14 cellular contexts compared by ENCODE assay signal in genomic region chr3:80233576-80233975, GRCh38.
DNase-seq lines count a peak whose midpoint lies in the region; ATAC-seq, FAIRE-seq and TF ChIP-seq lines count a peak whose summit lies in the region.
"Had no signal": no experiment of that assay in that cellular context is flagged by ENCODE, and none has a peak within 500 bp of the region (broad histone marks: within the 10 kb centered on the region; RNA-seq: fewer than 3 reads in every experiment).

No MANE protein-coding gene starts in this region.

- H3K4me3 ChIP-seq in GM23248 (no peak overlapping the region), PC-3 (ENCODE audit: low read length) (peak overlapping the region; percentile 6; the same call in 1 of the 2 replicates), epithelial cell of esophagus (ENCODE audit: low read length) (no peak overlapping the region), osteoblast (ENCODE audit: insufficient read depth, low read length) (no peak overlapping the region), pancreas (no peak overlapping the region), Peyer's patch (no peak overlapping the region)

- H3K4me1 ChIP-seq in GM23248 (ENCODE audit: insufficient read depth) (no peaks in the 10 kb centered on the region), PC-3 (ENCODE audit: insufficient read depth, low read length) (peaks cover 30% of the 10 kb centered on the region), osteoblast (ENCODE audit: insufficient read depth, low read length) (peaks cover 7% of the 10 kb centered on the region), pancreas (no peaks in the 10 kb centered on the region), Peyer's patch (no peaks in the 10 kb centered on the region)
- H3K4me1 ChIP-seq: BE2C had no signal

- intact Hi-C loops in PC-3 (cut with micrococcal nuclease) (loop anchor here (5.0 kb wide), 2 partner anchors 49 to 454 kb away; no protein-coding TSS in a partner anchor), pancreas (cut with DNase I) (no loop called here)

- CTCF ChIA-PET in PC-3 (lab: Charles Lee): interaction anchor here (0.6 kb wide), 1 partner anchor 133 kb away, joined by 3 read pairs; no protein-coding TSS in a partner anchor

- no peak for TF ChIP-seq POLR2A in Peyer's patch (IDR thresholded peaks at IDR 0.05)

- H3K9me2 ChIP-seq in GM23248 (ENCODE audit: insufficient read depth) (no peaks in the 10 kb centered on the region), PC-3 (replicated peaks; ENCODE audit: low read length) (no peaks in the 10 kb centered on the region)

- POLR2A ChIA-PET in PC-3 (lab: Charles Lee; ENCODE audit: unreplicated experiment): no interaction called here

- 19 to 28% methylated on average over 2 of the region's 2 CpGs for WGBS in GM23248 (ENCODE audit: low coverage in 1 of 2, low lambda C conversion rate in 2 of 2, missing lambda C conversion rate in 2 of 2), 2 experiments
- WGBS in pancreas, 2 donors: 48 to 60% methylated on average over 2 of the region's 2 CpGs

- no peaks in the 10 kb centered on the region for H3K9me3 ChIP-seq in GM23248 (ENCODE audit: low read depth)
- H3K9me3 ChIP-seq in PC-3 (ENCODE audit: low read length): no peaks in the 10 kb centered on the region
- H3K9me3 ChIP-seq in osteoblast (ENCODE audit: low read depth, low read length): no peaks in the 10 kb centered on the region
- no peaks in the 10 kb centered on the region for H3K9me3 ChIP-seq in pancreas
- H3K9me3 ChIP-seq in Peyer's patch: no peaks in the 10 kb centered on the region
- H3K9me3 ChIP-seq: BE2C had no signal

- H3K79me2 ChIP-seq in GM23248 (ENCODE audit: insufficient read depth): no peaks in the 10 kb centered on the region
- H3K79me2 ChIP-seq in PC-3 (ENCODE audit: low read length): no peaks in the 10 kb centered on the region
- H3K79me2 ChIP-seq in osteoblast (ENCODE audit: insufficient read depth, low read length): no peaks in the 10 kb centered on the region

- in situ Hi-C loops in GM23248 (cut with MboI): no loop called here

- H3K9ac ChIP-seq in GM23248 (no peak overlapping the region), PC-3 (ENCODE audit: low read length) (peak overlapping the region; percentile 34)

- TF ChIP-seq CTCF in PC-3 (conservative IDR thresholded peaks at IDR 0.05; ENCODE audit: low read depth, low read length): no peak
- no peak for TF ChIP-seq CTCF in epithelial cell of esophagus (IDR thresholded peaks at IDR 0.05; ENCODE audit: insufficient read depth, low read depth, low read length, missing control alignments)
- TF ChIP-seq CTCF in osteoblast (IDR thresholded peaks at IDR 0.05; ENCODE audit: extremely low read depth, low read depth, low read length): no peak
- TF ChIP-seq CTCF in GM20000 (IDR thresholded peaks at IDR 0.05; ENCODE audit: extremely low read depth, missing control alignments): no peak
- no peak for TF ChIP-seq CTCF in pancreas (IDR thresholded peaks at IDR 0.05)
- TF ChIP-seq CTCF in Peyer's patch (IDR thresholded peaks at IDR 0.05): no peak

- FAIRE-seq in pancreas (lab: Jason Lieb, UNC): no peak
- FAIRE-seq: H1 had no signal

- H3F3A ChIP-seq in GM23248 (ENCODE audit: insufficient read depth) (no peaks in the 10 kb centered on the region), PC-3 (ENCODE audit: low read length, unreplicated experiment) (peaks cover 6% of the 10 kb centered on the region)

- H3K36me3 ChIP-seq in GM23248 (ENCODE audit: low read depth) (no peaks in the 10 kb centered on the region), PC-3 (ENCODE audit: low read depth, low read length) (no peaks in the 10 kb centered on the region), osteoblast (ENCODE audit: insufficient read depth, low read length) (no peaks in the 10 kb centered on the region), pancreas (no peaks in the 10 kb centered on the region), Peyer's patch (no peaks in the 10 kb centered on the region)
- H3K36me3 ChIP-seq: BE2C had no signal

- H3K27ac ChIP-seq in GM23248: no peak overlapping the region
- H3K27ac ChIP-seq in PC-3 (ENCODE audit: low read length): peak overlapping the region; percentile 84
- H3K27ac ChIP-seq in osteoblast (ENCODE audit: low read depth, low read length): peak overlapping the region; percentile 24
- H3K27ac ChIP-seq in pancreas: no peak overlapping the region
- no peak overlapping the region for H3K27ac ChIP-seq in Peyer's patch

- H3K4me2 ChIP-seq in GM23248 (ENCODE audit: unreplicated experiment): no peak overlapping the region
- peak overlapping the region; percentile 89 for H3K4me2 ChIP-seq in PC-3 (ENCODE audit: low read length)
- no peak overlapping the region for H3K4me2 ChIP-seq in osteoblast (ENCODE audit: insufficient read depth, low read length)

- H3K27me3 ChIP-seq in GM23248 (replicated peaks; ENCODE audit: insufficient read depth) (no peaks in the 10 kb centered on the region), PC-3 (ENCODE audit: low read length) (no peaks in the 10 kb centered on the region), osteoblast (ENCODE audit: insufficient read depth, low read length) (no peaks in the 10 kb centered on the region), pancreas (no peaks in the 10 kb centered on the region), Peyer's patch (no peaks in the 10 kb centered on the region)
- H3K27me3 ChIP-seq: BE2C had no signal

- H4K20me1 ChIP-seq in GM23248 (ENCODE audit: insufficient read depth): no peaks in the 10 kb centered on the region
- H4K20me1 ChIP-seq in PC-3 (ENCODE audit: low read length): no peaks in the 10 kb centered on the region
- no peaks in the 10 kb centered on the region for H4K20me1 ChIP-seq in osteoblast (ENCODE audit: insufficient read depth, low read length)

- H2AFZ ChIP-seq in GM23248: no peak overlapping the region
- no peak overlapping the region for H2AFZ ChIP-seq in PC-3 (ENCODE audit: low read length)
- H2AFZ ChIP-seq in osteoblast (ENCODE audit: low read length): peak overlapping the region; percentile 51

- BruUV-seq in PC-3 (replicated peaks; lab: Mats Ljungman, UMichigan): no TSS peak

- peak; percentile 25 for DNase-seq in GM23248
- peak; percentile 79 for DNase-seq in PC-3
- peak; percentile 77 for DNase-seq in epithelial cell of esophagus (ENCODE audit: low read depth)
- no peak for DNase-seq in osteoblast (ENCODE audit: insufficient read length, low spot score, missing footprints)
- DNase-seq in GM20000 (ENCODE audit: low spot score): no peak
- no peak for DNase-seq in pancreas
- DNase-seq in Peyer's patch: no peak
- DNase-seq: BE2C; CD8-positive, alpha-beta T cell; NCI-H1417 treated with DMSO at 0.1 percent for 48 hours; NCI-H2029 treated with DMSO at 0.1 percent for 48 hours; NCI-H526; Right ventricle myocardium superior had no signal

- ATAC-seq in PC-3: peak; percentile 22
- no peak for ATAC-seq in pancreas
- ATAC-seq: CD8-positive, alpha-beta T cell had no signal

Comparison
In these comparisons a context has a peak if more than half of its experiments do, and no peak if none do; other contexts are left out.
1. DNase-seq: peak in GM23248 (single experiment), PC-3 (single experiment) and epithelial cell of esophagus (single experiment); none in osteoblast (single experiment), GM20000 (single experiment), pancreas (0 of 6) and Peyer's patch (0 of 3).
2. H3K27ac ChIP-seq: peak in PC-3 (single experiment) and osteoblast (single experiment); none in GM23248 (single experiment), pancreas (0 of 4) and Peyer's patch (0 of 4).